ENCODE assay signal across 8 cellular contexts in the genomic region with DNA sequence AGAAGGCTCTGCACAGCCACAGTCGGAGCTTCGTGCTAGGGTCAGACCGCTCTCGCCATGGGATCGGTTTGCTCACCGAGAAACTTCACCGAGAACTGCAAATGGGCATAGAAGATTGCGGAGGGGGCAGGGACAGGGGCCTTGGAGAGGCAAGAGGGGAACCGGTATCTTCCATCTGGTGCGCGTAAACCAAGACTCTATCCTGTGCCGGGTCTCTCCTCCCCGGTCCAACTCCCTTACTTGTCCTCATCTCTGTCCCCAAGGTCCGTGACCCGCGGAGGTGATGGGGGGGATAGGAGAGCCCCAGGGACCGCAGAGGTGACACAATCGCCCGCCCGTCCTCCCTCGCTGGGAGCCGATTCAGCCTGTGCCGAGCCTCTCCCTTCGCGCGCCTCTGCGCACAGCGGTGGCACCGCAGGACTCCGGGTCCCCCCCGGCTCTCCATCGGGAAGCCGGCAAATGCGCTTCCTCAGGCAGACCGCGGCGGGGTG. TPM values are rescaled to one million over a fixed set of nuclear protein-coding genes. Genes with fewer than 3 reads are reported as not detected.
DNase-seq lines count a peak whose midpoint lies in the region; ATAC-seq and TF ChIP-seq lines count a peak whose summit lies in the region.

No MANE protein-coding gene starts in this region.

- peak overlapping the region; percentile 97 for H3K4me2 ChIP-seq in smooth muscle cell

- H3K36me3 ChIP-seq in CD8-positive, alpha-beta T cell (ENCODE audit: insufficient read depth, low read length), result no peaks in the 10 kb centered on the region
- H3K36me3 ChIP-seq in HUES48 (ENCODE audit: control insufficient read depth, insufficient read depth, low read length), result no peaks in the 10 kb centered on the region
- no peaks in the 10 kb centered on the region for H3K36me3 ChIP-seq in smooth muscle cell (ENCODE audit: low read depth)

- DNase-seq in CD8-positive, alpha-beta T cell, result peak in 2 of 7 experiments; percentile 5 to 49
- peak; percentile 55 for DNase-seq in astrocyte of the spinal cord (ENCODE audit: low read depth, low spot score)
- peak; percentile 41 for DNase-seq in iris pigment epithelial cell (ENCODE audit: low read depth)
- peak; percentile 18 for DNase-seq in smooth muscle cell (lab: John Stamatoyannopoulos, UW; ENCODE audit: unreplicated experiment)
- no peak for DNase-seq in NCI-H2196 treated with DMSO at 0.1 percent for 48 hours (lab: John Stamatoyannopoulos, UW; ENCODE audit: unreplicated experiment)
- no peak for DNase-seq in NCI-H774 (lab: John Stamatoyannopoulos, UW)
- no peak for DNase-seq in UCSD-AML1 (lab: John Stamatoyannopoulos, UW; ENCODE audit: unreplicated experiment)

- H3K27ac Mint-ChIP-seq in CD8-positive, alpha-beta T cell, result no peak overlapping the region

- no peak for TF ChIP-seq CTCF in CD8-positive, alpha-beta T cell (IDR thresholded peaks at IDR 0.05)
- TF ChIP-seq CTCF in astrocyte of the spinal cord (IDR thresholded peaks at IDR 0.05; ENCODE audit: low read depth, low read length) (no peak), smooth muscle cell (IDR thresholded peaks at IDR 0.05; ENCODE audit: borderline replicate concordance, insufficient read depth, poor library complexity, severe bottlenecking) (no peak)

- H3K4me1 Mint-ChIP-seq in CD8-positive, alpha-beta T cell (ENCODE audit: low read depth), result peaks cover 18% of the 10 kb centered on the region

- POLR2A ChIA-PET in CD8-positive, alpha-beta T cell (lab: Charles Lee), result no interaction called here

- H2AFZ ChIP-seq in smooth muscle cell (ENCODE audit: low read depth), result no peak overlapping the region

- CTCF ChIA-PET in CD8-positive, alpha-beta T cell (lab: Charles Lee), result interaction anchor here (1.2 to 1.7 kb wide), 2 partner anchors 13 to 15 kb away, joined by 3 to 4 read pairs; no protein-coding TSS in a partner anchor

- no peaks in the 10 kb centered on the region for H3K9me3 ChIP-seq in CD8-positive, alpha-beta T cell (ENCODE audit: low read length)
- H3K9me3 ChIP-seq in HUES48 (ENCODE audit: control insufficient read depth, insufficient read depth, low read length), result no peaks in the 10 kb centered on the region
- H3K9me3 ChIP-seq in smooth muscle cell (replicated peaks; ENCODE audit: low read depth), result no peaks in the 10 kb centered on the region

- no peak for ATAC-seq in CD8-positive, alpha-beta T cell

- no peaks in the 10 kb centered on the region for H3K36me3 Mint-ChIP-seq in CD8-positive, alpha-beta T cell

- H3F3A ChIP-seq in smooth muscle cell (ENCODE audit: low read depth), result no peaks in the 10 kb centered on the region

- H3K27me3 ChIP-seq in CD8-positive, alpha-beta T cell (ENCODE audit: insufficient read depth, low read length), result no peaks in the 10 kb centered on the region
- H3K27me3 ChIP-seq in HUES48 (ENCODE audit: control insufficient read depth, insufficient read depth, low read length) (peaks cover 100% of the 10 kb centered on the region), smooth muscle cell (ENCODE audit: low read depth) (no peaks in the 10 kb centered on the region)

- intact Hi-C loops in CD8-positive, alpha-beta T cell (cut with DNase I, micrococcal nuclease), result no loop called here

- H3K27ac ChIP-seq in CD8-positive, alpha-beta T cell (ENCODE audit: low read depth, low read length), result no peak overlapping the region
- no peak overlapping the region for H3K27ac ChIP-seq in HUES48 (ENCODE audit: low read depth, low read length)
- H3K27ac ChIP-seq in smooth muscle cell (ENCODE audit: low read depth), result no peak overlapping the region

- H3K27me3 Mint-ChIP-seq in CD8-positive, alpha-beta T cell (ENCODE audit: low read depth), result peaks cover 26% of the 10 kb centered on the region

- peaks cover 14% of the 10 kb centered on the region for H4K20me1 ChIP-seq in smooth muscle cell (ENCODE audit: low read depth)

- H3K79me2 ChIP-seq in smooth muscle cell (ENCODE audit: low read depth), result peaks cover 6% of the 10 kb centered on the region

- 2% methylated on average over 28 of the region's 37 CpGs for WGBS in smooth muscle cell (ENCODE audit: low lambda C conversion rate)

- H3K9ac ChIP-seq in HUES48 (ENCODE audit: low read depth, low read length) (no peak overlapping the region), smooth muscle cell (ENCODE audit: low read depth) (no peak overlapping the region)

- peak overlapping the region; percentile 80 for H3K4me3 Mint-ChIP-seq in CD8-positive, alpha-beta T cell

- in situ Hi-C loops in astrocyte of the spinal cord (cut with HindIII; ENCODE audit: low sequenced_read_pairs), result no loop called here

- peak overlapping the region; percentile 5 for H3K4me3 ChIP-seq in CD8-positive, alpha-beta T cell (ENCODE audit: low read depth, low read length)
- H3K4me3 ChIP-seq in HUES48 (ENCODE audit: low read depth, low read length) (peak overlapping the region; percentile 64), astrocyte of the spinal cord (ENCODE audit: low read depth, low read length) (peak overlapping the region; percentile 71), smooth muscle cell (peak overlapping the region; percentile 89)

- H3K4me1 ChIP-seq in CD8-positive, alpha-beta T cell (ENCODE audit: insufficient read depth, low read length), result peaks cover 15% of the 10 kb centered on the region
- H3K4me1 ChIP-seq in HUES48 (ENCODE audit: control insufficient read depth, insufficient read depth, low read length) (peaks cover 13% of the 10 kb centered on the region), smooth muscle cell (ENCODE audit: low read depth) (peaks cover 10% of the 10 kb centered on the region)

- no peaks in the 10 kb centered on the region for H3K9me3 Mint-ChIP-seq in CD8-positive, alpha-beta T cell

RNA-seq across cellular contexts. Expression of gene SCD5, which starts 1.0 kb away (rescaled TPM):
- total RNA-seq in CD8-positive, alpha-beta T cell, result under 1 TPM; 0.36 to 0.41 TPM
- total RNA-seq in smooth muscle cell, result 16.0 and 24.3 TPM in 2 replicates
- polyA plus RNA-seq in smooth muscle cell, result 9.2 and 9.6 TPM in 2 replicates

Comparison
In these comparisons a context has a peak if more than half of its experiments do, and no peak if none do; other contexts are left out.
1. DNase-seq: peak in astrocyte of the spinal cord (single experiment), iris pigment epithelial cell (single experiment) and smooth muscle cell (single experiment); none in NCI-H2196 treated with DMSO at 0.1 percent for 48 hours (single experiment), NCI-H774 (single experiment) and UCSD-AML1 (single experiment).
2. H3K4me3 ChIP-seq: peak in every context shown above with its lines; median percentile 89 in smooth muscle cell; 71 in astrocyte of the spinal cord; 64 in HUES48; 5 in CD8-positive, alpha-beta T cell.
3. RNA of gene SCD5, which starts 1.0 kb away (total RNA-seq): 16.0 to 24.3 TPM in smooth muscle cell; 0.36 to 0.41 TPM in CD8-positive, alpha-beta T cell; every median in the first group is over 10 times any median in the second.